ENCODE assay signal across 8 cellular contexts in the genomic region with DNA sequence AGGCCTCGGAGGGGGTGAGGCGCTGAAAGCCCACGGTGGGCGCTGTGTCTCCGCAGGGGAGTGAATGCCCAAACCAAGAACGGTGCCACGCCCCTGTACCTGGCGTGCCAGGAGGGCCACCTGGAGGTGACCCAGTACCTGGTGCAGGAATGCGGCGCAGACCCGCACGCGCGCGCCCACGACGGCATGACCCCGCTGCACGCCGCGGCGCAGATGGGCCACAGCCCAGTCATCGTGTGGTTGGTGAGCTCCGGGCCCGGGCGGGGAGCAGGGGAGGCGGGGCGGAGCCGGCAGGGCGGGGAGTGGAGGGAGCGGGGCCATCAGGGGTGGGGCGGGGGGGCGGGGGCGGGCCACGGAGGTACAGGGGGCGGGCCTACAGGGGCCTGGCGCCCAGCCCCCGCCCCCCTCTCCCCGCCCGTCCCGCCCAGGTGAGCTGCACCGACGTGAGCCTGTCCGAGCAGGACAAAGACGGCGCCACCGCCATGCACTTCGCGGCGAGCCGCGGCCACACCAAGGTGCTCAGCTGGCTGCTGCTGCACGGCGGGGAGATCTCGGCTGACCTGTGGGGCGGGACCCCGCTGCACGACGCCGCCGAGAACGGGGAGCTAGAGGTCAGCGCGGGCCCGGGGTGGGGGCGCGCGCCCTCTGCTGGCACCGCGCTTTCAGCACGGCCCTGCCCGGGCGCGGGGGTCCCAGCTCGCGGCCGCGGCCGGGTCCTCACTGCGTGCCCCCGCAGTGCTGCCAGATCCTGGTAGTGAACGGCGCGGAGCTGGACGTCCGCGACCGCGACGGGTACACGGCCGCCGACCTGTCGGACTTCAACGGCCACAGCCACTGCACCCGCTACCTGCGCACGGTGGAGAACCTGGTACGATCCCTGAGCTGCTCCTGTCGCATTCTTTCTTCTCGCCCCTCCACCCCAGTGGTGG. TPM values are rescaled to one million over a fixed set of nuclear protein-coding genes. Genes with fewer than 3 reads are reported as not detected.
A peak's percentile ranks its signal among the peaks of the same experiment; 100 is the strongest.
DNase-seq lines count a peak whose midpoint lies in the region; ATAC-seq, FAIRE-seq and TF ChIP-seq lines count a peak whose summit lies in the region.

No MANE protein-coding gene starts in this region.

- no peak for TF ChIP-seq POLR2A in HepG2 (IDR thresholded peaks at IDR 0.05; ENCODE audit: insufficient read depth in 1 of 2, low read depth in 2 of 2, low read length in 2 of 2)

- peak; percentile 58 for ATAC-seq in HG03108 (IDR thresholded peaks at IDR 0.05; ENCODE audit: unreplicated experiment)
- peak; percentile 55 for ATAC-seq in HepG2
- peak; percentile 60 for ATAC-seq in stimulated activated memory B cell treated with anti-CD40 and anti-IgM and Interleukin-4, amounts not matched to agents 10 μg/mL and 1 μg/mL and 100 μg/mL, for 72 hours
- no peak for ATAC-seq in GM19455 (IDR thresholded peaks at IDR 0.05; ENCODE audit: unreplicated experiment)
- ATAC-seq in GM21528 (IDR thresholded peaks at IDR 0.05; ENCODE audit: low FRiP score, unreplicated experiment) = no peak

- H3K4me3 Mint-ChIP-seq in astrocyte (ENCODE audit: unreplicated experiment) = no peak overlapping the region
- H3K4me3 Mint-ChIP-seq in stimulated activated memory B cell treated with anti-CD40 and anti-IgM and Interleukin-4, amounts not matched to agents 10 μg/mL and 1 μg/mL and 100 μg/mL, for 72 hours = no peak overlapping the region

- TF ChIP-seq RAD21 in HepG2 (CRISPR knock-in tag; IDR thresholded peaks at IDR 0.05) = peak; percentile 46; the same call in 1 of the 2 replicates

- no peaks in the 10 kb centered on the region for H3K4me1 Mint-ChIP-seq in astrocyte (ENCODE audit: low read depth, unreplicated experiment)
- H3K4me1 Mint-ChIP-seq in stimulated activated memory B cell treated with anti-CD40 and anti-IgM and Interleukin-4, amounts not matched to agents 10 μg/mL and 1 μg/mL and 100 μg/mL, for 72 hours = peaks cover 20% of the 10 kb centered on the region

- H3K36me3 ChIP-seq in astrocyte (ENCODE audit: insufficient read depth, low read length) (no peaks in the 10 kb centered on the region), HepG2 (replicated peaks in 1 of 2; ENCODE audit: control insufficient read depth in 1 of 2, insufficient read depth in 2 of 2, low read length in 2 of 2) (no peaks in the 10 kb centered on the region)

- H3K4me2 ChIP-seq in astrocyte (ENCODE audit: low read length) = peak overlapping the region; percentile 52
- H3K4me2 ChIP-seq in HepG2 (ENCODE audit: low read depth, low read length) = peak overlapping the region; percentile 67

- 80% methylated on average over 7 of the region's 101 CpGs for WGBS in HepG2 (ENCODE audit: low lambda C conversion rate)

- FAIRE-seq in astrocyte (lab: Jason Lieb, UNC) = no peak
- no peak for FAIRE-seq in HepG2 (lab: Jason Lieb, UNC)

- H3K9me3 ChIP-seq in astrocyte (ENCODE audit: insufficient read depth, low read depth, low read length) (no peaks in the 10 kb centered on the region), HepG2 (ENCODE audit: low read length) (no peaks in the 10 kb centered on the region)

- POLR2A ChIA-PET in HepG2 (lab: Yijun Ruan, JAX) = interaction anchor here (1.1 to 1.4 kb wide), 4 partner anchors 9 to 162 kb away, joined by 3 to 9 read pairs (median 6); a partner anchor contains a TSS

- peaks cover 3% of the 10 kb centered on the region for H3K4me1 ChIP-seq in astrocyte (ENCODE audit: insufficient read depth, low read length)
- H3K4me1 ChIP-seq in HepG2 (ENCODE audit: insufficient read depth, low read length) = peaks cover 52% of the 10 kb centered on the region

- BruUV-seq in HepG2 (replicated peaks; lab: Mats Ljungman, UMichigan) = no TSS peak

- no peak overlapping the region for H3K27ac Mint-ChIP-seq in astrocyte (ENCODE audit: unreplicated experiment)
- H3K27ac Mint-ChIP-seq in stimulated activated memory B cell treated with anti-CD40 and anti-IgM and Interleukin-4, amounts not matched to agents 10 μg/mL and 1 μg/mL and 100 μg/mL, for 72 hours = no peak overlapping the region

- no peak overlapping the region for H3K4me3 ChIP-seq in astrocyte (ENCODE audit: insufficient read depth, low read depth, low read length)
- peak overlapping the region in 2 of 3 experiments; percentile 61; a peak in 3 of 6 replicates for H3K4me3 ChIP-seq in HepG2 (replicated peaks in 1 of 3; ENCODE audit: insufficient read depth in 1 of 3, low read depth in 2 of 3, low read length in 3 of 3)

- H3K79me2 ChIP-seq in astrocyte (ENCODE audit: insufficient read depth, low read length) (no peaks in the 10 kb centered on the region), HepG2 (ENCODE audit: insufficient read depth, low read length) (no peaks in the 10 kb centered on the region)

- peaks cover 57% of the 10 kb centered on the region for H3K27me3 Mint-ChIP-seq in astrocyte (ENCODE audit: low read depth, unreplicated experiment)
- peaks cover 75% of the 10 kb centered on the region for H3K27me3 Mint-ChIP-seq in stimulated activated memory B cell treated with anti-CD40 and anti-IgM and Interleukin-4, amounts not matched to agents 10 μg/mL and 1 μg/mL and 100 μg/mL, for 72 hours

- H3K27me3 ChIP-seq in astrocyte (ENCODE audit: insufficient read depth, low read length) (peaks cover 10% of the 10 kb centered on the region), HepG2 (ENCODE audit: control insufficient read depth in 1 of 2, insufficient read depth in 2 of 2, low read length in 2 of 2) (peaks cover 1 to 11% of the 10 kb centered on the region in 2 experiments; a peak in 2 of 5 replicates)

- H3K36me3 Mint-ChIP-seq in astrocyte (ENCODE audit: low read depth, unreplicated experiment) = peaks cover 4% of the 10 kb centered on the region
- no peaks in the 10 kb centered on the region for H3K36me3 Mint-ChIP-seq in stimulated activated memory B cell treated with anti-CD40 and anti-IgM and Interleukin-4, amounts not matched to agents 10 μg/mL and 1 μg/mL and 100 μg/mL, for 72 hours

- H2AFZ ChIP-seq in astrocyte (ENCODE audit: low read depth, low read length) (no peak overlapping the region), HepG2 (ENCODE audit: low read length) (no peak overlapping the region)

- TF ChIP-seq CTCF in astrocyte (IDR thresholded peaks at IDR 0.05; ENCODE audit: insufficient read depth, low read depth, low read length) = no peak
- TF ChIP-seq CTCF in HepG2 (CRISPR knock-in tag; IDR thresholded peaks at IDR 0.05) = peak; percentile 69

- H3K9ac ChIP-seq in astrocyte (ENCODE audit: low read length) (no peak overlapping the region), HepG2 (ENCODE audit: insufficient read depth, low read depth, low read length) (no peak overlapping the region)

- H3K27ac ChIP-seq in astrocyte (ENCODE audit: low read depth, low read length) (no peak overlapping the region), HepG2 (ENCODE audit: extremely low read length, insufficient read depth, low read length) (no peak overlapping the region)

- intact Hi-C loops in HepG2 (cut with micrococcal nuclease; ENCODE audit: unreplicated experiment) = loop anchor here (10.0 kb wide), 1 partner anchor 646 kb away; no protein-coding TSS in a partner anchor

- H4K20me1 ChIP-seq in astrocyte (ENCODE audit: insufficient read depth, low read length) (peaks cover 3% of the 10 kb centered on the region), HepG2 (ENCODE audit: insufficient read depth, low read length) (no peaks in the 10 kb centered on the region)

- DNase-seq in CD1c-positive myeloid dendritic cell (ENCODE audit: extremely low spot score) (peak; percentile 40), T-helper 9 cell (peak; percentile 71), astrocyte (ENCODE audit: low read depth) (peak; percentile 14), HepG2 (ENCODE audit: low spot score) (peak; percentile 48)

- CTCF ChIA-PET in HepG2 (lab: Yijun Ruan, JAX; ENCODE audit: low intra/inter-chr PET ratio, low total read pairs) = no interaction called here

- H3K9me3 Mint-ChIP-seq in astrocyte (ENCODE audit: unreplicated experiment) = no peaks in the 10 kb centered on the region
- no peaks in the 10 kb centered on the region for H3K9me3 Mint-ChIP-seq in stimulated activated memory B cell treated with anti-CD40 and anti-IgM and Interleukin-4, amounts not matched to agents 10 μg/mL and 1 μg/mL and 100 μg/mL, for 72 hours

- in situ Hi-C loops in HepG2 (cut with HindIII; ENCODE audit: extremely low pct_ligation_motif_present, low pct_unique_long_range_greater_than_20kb) = no loop called here

- TF ChIP-seq EP300 in HepG2 (IDR thresholded peaks at IDR 0.05; ENCODE audit: low read depth in 2 of 2, low read length in 2 of 2) (no peak), HepG2 (CRISPR knock-in tag; IDR thresholded peaks at IDR 0.05; ENCODE audit: borderline replicate concordance) (no peak)

RNA-seq across cellular contexts. Expression of a gene that starts 15.9 kb away (rescaled TPM):
- total RNA-seq in astrocyte = 0.66 and 0.96 TPM in 2 replicates
- total RNA-seq in HepG2 (2016; rRNA removed; fragmentation: Illumina TruSeq; extraction: Trizol) = 38.5 and 48.6 TPM in 2 replicates
- total RNA-seq in HepG2 (2016; cell fraction: cytosol; rRNA removed; fragmentation: Illumina TruSeq; extraction: Trizol; ENCODE audit: low read depth) = 15.9 and 20.3 TPM in 2 replicates
- 39.4 and 50.9 TPM in 2 replicates for total RNA-seq in HepG2 (2016; cell fraction: insoluble cytoplasmic fraction; rRNA removed; fragmentation: Illumina TruSeq; extraction: Trizol)
- 30.5 and 39.8 TPM in 2 replicates for total RNA-seq in HepG2 (2016; cell fraction: membrane; rRNA removed; fragmentation: Illumina TruSeq; extraction: Trizol)
- total RNA-seq in HepG2 (2016; cell fraction: nucleus; rRNA removed; fragmentation: Illumina TruSeq; extraction: Trizol) = 25.3 and 27.5 TPM in 2 replicates
- 54.2 and 70.4 TPM in 2 replicates for polyA plus RNA-seq in HepG2 (2011; rRNA removed)
- polyA plus RNA-seq in HepG2 (2011; cell fraction: cytosol; rRNA removed) = 65.1 and 100 TPM in 2 replicates
- polyA plus RNA-seq in HepG2 (2011; cell fraction: nucleus; rRNA removed) = 169 and 184 TPM in 2 replicates
- 112 and 113 TPM in 2 replicates for polyA plus RNA-seq in HepG2 (2012)
- polyA plus RNA-seq in HepG2 (2016; cell fraction: cytosol; fragmentation: Illumina TruSeq; extraction: Trizol; ENCODE audit: low read depth) = 30.4 and 34.2 TPM in 2 replicates
- polyA plus RNA-seq in HepG2 (2016; cell fraction: insoluble cytoplasmic fraction; fragmentation: Illumina TruSeq; extraction: Trizol; ENCODE audit: low read depth) = 72.8 and 91.0 TPM in 2 replicates
- 46.8 and 50.8 TPM in 2 replicates for polyA plus RNA-seq in HepG2 (2016; cell fraction: membrane; fragmentation: Illumina TruSeq; extraction: Trizol; ENCODE audit: low read depth)
- 64.4 and 66.2 TPM in 2 replicates for polyA plus RNA-seq in HepG2 (2016; cell fraction: nucleus; fragmentation: Illumina TruSeq; extraction: Trizol; ENCODE audit: insufficient read depth, low read depth)
- 1.7 and 92.7 TPM in 2 replicates for polyA minus RNA-seq in HepG2 (2011; rRNA and poly(A)+ RNA removed; ENCODE audit: low replicate concordance)
- polyA minus RNA-seq in HepG2 (2011; cell fraction: cytosol; rRNA and poly(A)+ RNA removed) = 102 and 107 TPM in 2 replicates
- 35.1 and 39.9 TPM in 2 replicates for polyA minus RNA-seq in HepG2 (2011; cell fraction: nucleus; rRNA and poly(A)+ RNA removed)

RNA-seq across cellular contexts. Expression of a gene that starts 20.7 kb away (rescaled TPM):
- total RNA-seq in astrocyte = 0.94 and 3.0 TPM in 2 replicates
- 0.10 and 0.11 TPM in 2 replicates for total RNA-seq in HepG2 (2016; rRNA removed; fragmentation: Illumina TruSeq; extraction: Trizol)
- 0.30 TPM in 1 of 2 replicates, not detected in the other for total RNA-seq in HepG2 (2016; cell fraction: cytosol; rRNA removed; fragmentation: Illumina TruSeq; extraction: Trizol; ENCODE audit: low read depth)
- 0.11 and 0.13 TPM in 2 replicates for total RNA-seq in HepG2 (2016; cell fraction: insoluble cytoplasmic fraction; rRNA removed; fragmentation: Illumina TruSeq; extraction: Trizol)
- 0.07 and 0.28 TPM in 2 replicates for total RNA-seq in HepG2 (2016; cell fraction: membrane; rRNA removed; fragmentation: Illumina TruSeq; extraction: Trizol)
- total RNA-seq in HepG2 (2016; cell fraction: nucleus; rRNA removed; fragmentation: Illumina TruSeq; extraction: Trizol) = 0.12 TPM in 1 of 2 replicates, not detected in the other
- polyA plus RNA-seq in HepG2 (2011; rRNA removed) = 0.13 and 0.17 TPM in 2 replicates
- 0.09 and 0.15 TPM in 2 replicates for polyA plus RNA-seq in HepG2 (2011; cell fraction: cytosol; rRNA removed)
- polyA plus RNA-seq in HepG2 (2011; cell fraction: nucleus; rRNA removed) = 0.06 and 0.10 TPM in 2 replicates
- polyA plus RNA-seq in HepG2 (2012) = not detected in 2 replicates
- not detected in 2 replicates for polyA plus RNA-seq in HepG2 (2016; cell fraction: cytosol; fragmentation: Illumina TruSeq; extraction: Trizol; ENCODE audit: low read depth)
- 0.05 TPM in 1 of 2 replicates, not detected in the other for polyA plus RNA-seq in HepG2 (2016; cell fraction: insoluble cytoplasmic fraction; fragmentation: Illumina TruSeq; extraction: Trizol; ENCODE audit: low read depth)
- 0.03 TPM in 1 of 2 replicates, not detected in the other for polyA plus RNA-seq in HepG2 (2016; cell fraction: membrane; fragmentation: Illumina TruSeq; extraction: Trizol; ENCODE audit: low read depth)
- polyA plus RNA-seq in HepG2 (2016; cell fraction: nucleus; fragmentation: Illumina TruSeq; extraction: Trizol; ENCODE audit: insufficient read depth, low read depth) = 0.11 and 0.14 TPM in 2 replicates
- 0.02 and 1.8 TPM in 2 replicates for polyA minus RNA-seq in HepG2 (2011; rRNA and poly(A)+ RNA removed; ENCODE audit: low replicate concordance)
- not detected in 2 replicates for polyA minus RNA-seq in HepG2 (2011; cell fraction: cytosol; rRNA and poly(A)+ RNA removed)
- 0.25 TPM in 1 of 2 replicates, not detected in the other for polyA minus RNA-seq in HepG2 (2011; cell fraction: nucleus; rRNA and poly(A)+ RNA removed)

RNA-seq across cellular contexts. Expression of a gene that starts 25.5 kb away (rescaled TPM):
- total RNA-seq in astrocyte (16.5 and 18.8 TPM in 2 replicates), HepG2 (2016; rRNA removed; fragmentation: Illumina TruSeq; extraction: Trizol) (0.55 and 1.5 TPM in 2 replicates)
- total RNA-seq in HepG2 (2016; cell fraction: cytosol; rRNA removed; fragmentation: Illumina TruSeq; extraction: Trizol; ENCODE audit: low read depth) = 0.40 and 0.44 TPM in 2 replicates
- 0.13 and 0.97 TPM in 2 replicates for total RNA-seq in HepG2 (2016; cell fraction: insoluble cytoplasmic fraction; rRNA removed; fragmentation: Illumina TruSeq; extraction: Trizol)
- 0.34 and 0.37 TPM in 2 replicates for total RNA-seq in HepG2 (2016; cell fraction: membrane; rRNA removed; fragmentation: Illumina TruSeq; extraction: Trizol)
- 1.5 and 1.6 TPM in 2 replicates for total RNA-seq in HepG2 (2016; cell fraction: nucleus; rRNA removed; fragmentation: Illumina TruSeq; extraction: Trizol)
- 1.4 and 1.6 TPM in 2 replicates for polyA plus RNA-seq in HepG2 (2011; rRNA removed)
- polyA plus RNA-seq in HepG2 (2011; cell fraction: cytosol; rRNA removed) = 0.47 and 0.64 TPM in 2 replicates
- polyA plus RNA-seq in HepG2 (2011; cell fraction: nucleus; rRNA removed) = 18.5 and 21.8 TPM in 2 replicates
- 3.9 and 4.6 TPM in 2 replicates for polyA plus RNA-seq in HepG2 (2012)
- 0.43 TPM in 1 of 2 replicates, not detected in the other for polyA plus RNA-seq in HepG2 (2016; cell fraction: cytosol; fragmentation: Illumina TruSeq; extraction: Trizol; ENCODE audit: low read depth)
- polyA plus RNA-seq in HepG2 (2016; cell fraction: insoluble cytoplasmic fraction; fragmentation: Illumina TruSeq; extraction: Trizol; ENCODE audit: low read depth) = 0.17 and 0.44 TPM in 2 replicates
- 0.17 TPM in 1 of 2 replicates, not detected in the other for polyA plus RNA-seq in HepG2 (2016; cell fraction: membrane; fragmentation: Illumina TruSeq; extraction: Trizol; ENCODE audit: low read depth)
- polyA plus RNA-seq in HepG2 (2016; cell fraction: nucleus; fragmentation: Illumina TruSeq; extraction: Trizol; ENCODE audit: insufficient read depth, low read depth) = 5.2 and 7.0 TPM in 2 replicates
- 0.68 and 1.8 TPM in 2 replicates for polyA minus RNA-seq in HepG2 (2011; rRNA and poly(A)+ RNA removed; ENCODE audit: low replicate concordance)
- not detected in 2 replicates for polyA minus RNA-seq in HepG2 (2011; cell fraction: cytosol; rRNA and poly(A)+ RNA removed)
- 1.3 and 1.9 TPM in 2 replicates for polyA minus RNA-seq in HepG2 (2011; cell fraction: nucleus; rRNA and poly(A)+ RNA removed)

RNA-seq across cellular contexts. Expression of a gene that starts 46.9 kb away (rescaled TPM):
- total RNA-seq in astrocyte = 75.6 and 91.1 TPM in 2 replicates
- total RNA-seq in HepG2 (2016; rRNA removed; fragmentation: Illumina TruSeq; extraction: Trizol) = 33.0 and 43.2 TPM in 2 replicates
- total RNA-seq in HepG2 (2016; cell fraction: cytosol; rRNA removed; fragmentation: Illumina TruSeq; extraction: Trizol; ENCODE audit: low read depth) = 11.5 and 12.1 TPM in 2 replicates
- 34.5 and 39.6 TPM in 2 replicates for total RNA-seq in HepG2 (2016; cell fraction: insoluble cytoplasmic fraction; rRNA removed; fragmentation: Illumina TruSeq; extraction: Trizol)
- total RNA-seq in HepG2 (2016; cell fraction: membrane; rRNA removed; fragmentation: Illumina TruSeq; extraction: Trizol) = 19.5 and 22.7 TPM in 2 replicates
- total RNA-seq in HepG2 (2016; cell fraction: nucleus; rRNA removed; fragmentation: Illumina TruSeq; extraction: Trizol) = 16.0 and 18.3 TPM in 2 replicates
- polyA plus RNA-seq in HepG2 (2011; rRNA removed) = 47.6 and 55.8 TPM in 2 replicates
- polyA plus RNA-seq in HepG2 (2011; cell fraction: cytosol; rRNA removed) = 41.0 and 59.2 TPM in 2 replicates
- polyA plus RNA-seq in HepG2 (2011; cell fraction: nucleus; rRNA removed) = 29.4 and 30.1 TPM in 2 replicates
- 30.1 and 36.4 TPM in 2 replicates for polyA plus RNA-seq in HepG2 (2012)
- 25.5 and 27.1 TPM in 2 replicates for polyA plus RNA-seq in HepG2 (2016; cell fraction: cytosol; fragmentation: Illumina TruSeq; extraction: Trizol; ENCODE audit: low read depth)
- 80.5 and 96.2 TPM in 2 replicates for polyA plus RNA-seq in HepG2 (2016; cell fraction: insoluble cytoplasmic fraction; fragmentation: Illumina TruSeq; extraction: Trizol; ENCODE audit: low read depth)
- polyA plus RNA-seq in HepG2 (2016; cell fraction: membrane; fragmentation: Illumina TruSeq; extraction: Trizol; ENCODE audit: low read depth) = 36.8 and 37.9 TPM in 2 replicates
- polyA plus RNA-seq in HepG2 (2016; cell fraction: nucleus; fragmentation: Illumina TruSeq; extraction: Trizol; ENCODE audit: insufficient read depth, low read depth) = 47.6 and 48.4 TPM in 2 replicates
- 55.4 and 66.9 TPM in 2 replicates for polyA minus RNA-seq in HepG2 (2011; rRNA and poly(A)+ RNA removed; ENCODE audit: low replicate concordance)
- polyA minus RNA-seq in HepG2 (2011; cell fraction: cytosol; rRNA and poly(A)+ RNA removed) = 14.3 and 18.7 TPM in 2 replicates
- 8.0 and 8.6 TPM in 2 replicates for polyA minus RNA-seq in HepG2 (2011; cell fraction: nucleus; rRNA and poly(A)+ RNA removed)

RNA-seq across cellular contexts. Expression of a gene that starts 51.0 kb away (rescaled TPM):
- total RNA-seq in astrocyte (23.0 and 25.1 TPM in 2 replicates), HepG2 (2016; rRNA removed; fragmentation: Illumina TruSeq; extraction: Trizol) (1.9 and 3.5 TPM in 2 replicates)
- total RNA-seq in HepG2 (2016; cell fraction: cytosol; rRNA removed; fragmentation: Illumina TruSeq; extraction: Trizol; ENCODE audit: low read depth) = 0.51 and 0.62 TPM in 2 replicates
- total RNA-seq in HepG2 (2016; cell fraction: insoluble cytoplasmic fraction; rRNA removed; fragmentation: Illumina TruSeq; extraction: Trizol) = 1.4 and 3.4 TPM in 2 replicates
- 0.99 and 1.2 TPM in 2 replicates for total RNA-seq in HepG2 (2016; cell fraction: membrane; rRNA removed; fragmentation: Illumina TruSeq; extraction: Trizol)
- 3.3 and 4.4 TPM in 2 replicates for total RNA-seq in HepG2 (2016; cell fraction: nucleus; rRNA removed; fragmentation: Illumina TruSeq; extraction: Trizol)
- 1.9 and 2.6 TPM in 2 replicates for polyA plus RNA-seq in HepG2 (2011; rRNA removed)
- polyA plus RNA-seq in HepG2 (2011; cell fraction: cytosol; rRNA removed) = 1.1 and 1.7 TPM in 2 replicates
- polyA plus RNA-seq in HepG2 (2011; cell fraction: nucleus; rRNA removed) = 17.2 and 22.8 TPM in 2 replicates
- polyA plus RNA-seq in HepG2 (2012) = 1.4 and 1.5 TPM in 2 replicates
- polyA plus RNA-seq in HepG2 (2016; cell fraction: cytosol; fragmentation: Illumina TruSeq; extraction: Trizol; ENCODE audit: low read depth) = 0.23 and 0.25 TPM in 2 replicates
- 1.9 and 2.0 TPM in 2 replicates for polyA plus RNA-seq in HepG2 (2016; cell fraction: insoluble cytoplasmic fraction; fragmentation: Illumina TruSeq; extraction: Trizol; ENCODE audit: low read depth)
- 0.45 and 0.71 TPM in 2 replicates for polyA plus RNA-seq in HepG2 (2016; cell fraction: membrane; fragmentation: Illumina TruSeq; extraction: Trizol; ENCODE audit: low read depth)
- polyA plus RNA-seq in HepG2 (2016; cell fraction: nucleus; fragmentation: Illumina TruSeq; extraction: Trizol; ENCODE audit: insufficient read depth, low read depth) = 9.3 and 11.3 TPM in 2 replicates
- polyA minus RNA-seq in HepG2 (2011; rRNA and poly(A)+ RNA removed; ENCODE audit: low replicate concordance) = 1.9 and 3.8 TPM in 2 replicates
- polyA minus RNA-seq in HepG2 (2011; cell fraction: cytosol; rRNA and poly(A)+ RNA removed) = 1.4 TPM in 2 replicates
- polyA minus RNA-seq in HepG2 (2011; cell fraction: nucleus; rRNA and poly(A)+ RNA removed) = 2.6 and 3.0 TPM in 2 replicates

Comparison
In these comparisons a context has a peak if more than half of its experiments do, and no peak if none do; other contexts are left out.
1. DNase-seq: peak in every context shown above with its lines; median percentile 71 in T-helper 9 cell; 48 in HepG2; 40 in CD1c-positive myeloid dendritic cell; 14 in astrocyte.
2. ATAC-seq: peak in HG03108 (single experiment), HepG2 (single experiment) and stimulated activated memory B cell treated with anti-CD40 and anti-IgM and Interleukin-4, amounts not matched to agents 10 μg/mL and 1 μg/mL and 100 μg/mL, for 72 hours (single experiment); none in GM19455 (single experiment) and GM21528 (single experiment).